In genomic region chr6:150377211-150377781, GRCh38 we compare ENCODE assay signal across 15 cellular contexts. TPM values are rescaled to one million over a fixed set of nuclear protein-coding genes. Genes with fewer than 3 reads are reported as not detected.
DNase-seq lines count a peak whose midpoint lies in the region; ATAC-seq, FAIRE-seq and TF ChIP-seq lines count a peak whose summit lies in the region.
"Had no signal": no experiment of that assay in that cellular context is flagged by ENCODE, and none has a peak within 500 bp of the region (broad histone marks: within the 10 kb centered on the region; RNA-seq: fewer than 3 reads in every experiment).

No MANE protein-coding gene starts in this region.

- H3K27ac Mint-ChIP-seq in neural progenitor cell: peak overlapping the region; percentile 55
- H3K27ac Mint-ChIP-seq: activated T-helper 17 cell treated with anti-CD3 and anti-CD28 coated beads, Interleukin-2, amount 50 U/mL, for 72 hours had no signal

- ATAC-seq in left ventricle myocardium superior (peak; percentile 77), HG02610 (IDR thresholded peaks at IDR 0.05; ENCODE audit: unreplicated experiment) (no peak)
- ATAC-seq: activated T-helper 17 cell treated with anti-CD3 and anti-CD28 coated beads, Interleukin-2, amount 50 U/mL, for 72 hours had no signal

- H2AFZ ChIP-seq in neural progenitor cell (replicated peaks): no peak overlapping the region

- H3K9me3 Mint-ChIP-seq in neural progenitor cell: no peaks in the 10 kb centered on the region
- H3K9me3 Mint-ChIP-seq: activated T-helper 17 cell treated with anti-CD3 and anti-CD28 coated beads, Interleukin-2, amount 50 U/mL, for 72 hours had no signal

- no peaks in the 10 kb centered on the region for H3K9me3 ChIP-seq in neural progenitor cell (ENCODE audit: low read depth)
- H3K9me3 ChIP-seq: BLaER1 treated with 17β-estradiol and CSF1 and Interleukin-3, amounts not matched to agents 10 nM and 100 nM had no signal

- no peaks in the 10 kb centered on the region for H3K36me3 Mint-ChIP-seq in neural progenitor cell

- H3K79me2 ChIP-seq in neural progenitor cell (ENCODE audit: low read depth): no peaks in the 10 kb centered on the region

- H3K4me1 ChIP-seq in neural progenitor cell: no peaks in the 10 kb centered on the region

- peaks cover 8% of the 10 kb centered on the region for H3K4me1 Mint-ChIP-seq in neural progenitor cell
- H3K4me1 Mint-ChIP-seq: activated T-helper 17 cell treated with anti-CD3 and anti-CD28 coated beads, Interleukin-2, amount 50 U/mL, for 72 hours had no signal

- H3K9ac ChIP-seq in neural progenitor cell: no peak overlapping the region
- H3K9ac ChIP-seq: BLaER1 treated with 17β-estradiol and CSF1 and Interleukin-3, amounts not matched to agents 10 nM and 100 nM had no signal

- peak; percentile 88 for DNase-seq in DMS79 (lab: John Stamatoyannopoulos, UW)
- peak; percentile 13 for DNase-seq in RPMI7951 (ENCODE audit: low read depth)
- DNase-seq in left ventricle myocardium superior: peak; percentile 37
- DNase-seq in neural progenitor cell (ENCODE audit: low spot score): peak; percentile 40
- no peak for DNase-seq in NOMO-1 treated with dmso at 0.1 percent for 144 hours (lab: John Stamatoyannopoulos, UW; ENCODE audit: unreplicated experiment)
- DNase-seq in HTR-8/SVneo (ENCODE audit: insufficient read length, low spot score): no peak
- no peak for DNase-seq in activated gamma-delta T cell treated with Interleukin-2 at 50 U/mL for 16 hours
- DNase-seq: activated CD4-positive, alpha-beta T cell treated with anti-CD3 and anti-CD28 coated beads, Interleukin-2, amount 50 U/mL, for 4 hours; brain microvascular endothelial cell; GF-D8; NCI-H2107 had no signal

- H3K4me2 ChIP-seq in neural progenitor cell: no peak overlapping the region
- H3K4me2 ChIP-seq: BLaER1 treated with 17β-estradiol and CSF1 and Interleukin-3, amounts not matched to agents 10 nM and 100 nM had no signal

- H3K27me3 ChIP-seq in neural progenitor cell: peaks cover 8% of the 10 kb centered on the region
- H3K27me3 ChIP-seq: BLaER1 treated with 17β-estradiol and CSF1 and Interleukin-3, amounts not matched to agents 10 nM and 100 nM; brain microvascular endothelial cell had no signal

- intact Hi-C loops in left ventricle myocardium superior (cut with micrococcal nuclease): no loop called here

- no peaks in the 10 kb centered on the region for H3F3A ChIP-seq in neural progenitor cell (ENCODE audit: low read depth)

- TF ChIP-seq CTCF in neural progenitor cell (IDR thresholded peaks at IDR 0.05): no peak

- no peaks in the 10 kb centered on the region for H3K36me3 ChIP-seq in neural progenitor cell
- H3K36me3 ChIP-seq: BLaER1 treated with 17β-estradiol and CSF1 and Interleukin-3, amounts not matched to agents 10 nM and 100 nM; brain microvascular endothelial cell had no signal

- no peak overlapping the region for H3K27ac ChIP-seq in neural progenitor cell
- H3K27ac ChIP-seq: BLaER1 treated with 17β-estradiol and CSF1 and Interleukin-3, amounts not matched to agents 10 nM and 100 nM; brain microvascular endothelial cell had no signal

- no peak for FAIRE-seq in HTR-8/SVneo (lab: Jason Lieb, UNC)

- H4K20me1 ChIP-seq in neural progenitor cell (ENCODE audit: low read depth): no peaks in the 10 kb centered on the region
- H4K20me1 ChIP-seq: BLaER1 treated with 17β-estradiol and CSF1 and Interleukin-3, amounts not matched to agents 10 nM and 100 nM had no signal

- no peak overlapping the region for H3K4me3 ChIP-seq in neural progenitor cell
- H3K4me3 ChIP-seq: BLaER1 treated with 17β-estradiol and CSF1 and Interleukin-3, amounts not matched to agents 10 nM and 100 nM had no signal

- H3K27me3 Mint-ChIP-seq in neural progenitor cell (ENCODE audit: insufficient read depth, low read depth): peaks cover 3% of the 10 kb centered on the region

- no peak overlapping the region for H3K4me3 Mint-ChIP-seq in neural progenitor cell
- H3K4me3 Mint-ChIP-seq: activated T-helper 17 cell treated with anti-CD3 and anti-CD28 coated beads, Interleukin-2, amount 50 U/mL, for 72 hours had no signal

RNA-seq across cellular contexts. Expression of gene IYD, which starts 8.5 kb away (rescaled TPM):
- total RNA-seq in RPMI7951 (2014; rRNA removed; shearing (Covaris generic)): not detected in 2 replicates
- not detected for total RNA-seq in left ventricle myocardium superior
- not detected in 2 replicates for total RNA-seq in neural progenitor cell (ENCODE audit: low replicate concordance)
- total RNA-seq: activated T-helper 17 cell treated with anti-CD3 and anti-CD28 coated beads, Interleukin-2, amount 50 U/mL, for 72 hours; T-helper 1 cell treated with Interleukin-12 subunit alpha and Interleukin-12 subunit beta and Interleukin-4 antibody, amounts not matched to agents 30 ng/mL and 1 ng/mL, for 36 hours had no signal

Comparison
In these comparisons a context has a peak if more than half of its experiments do, and no peak if none do; other contexts are left out.
1. DNase-seq: peak in DMS79 (single experiment), RPMI7951 (single experiment), left ventricle myocardium superior (single experiment) and neural progenitor cell (single experiment); none in NOMO-1 treated with dmso at 0.1 percent for 144 hours (single experiment), HTR-8/SVneo (single experiment) and activated gamma-delta T cell treated with Interleukin-2 at 50 U/mL for 16 hours (single experiment).